ENCODE assay signal across 23 cellular contexts in genomic region chr18:45945669-45946068, GRCh38.
"Had no signal": no experiment of that assay in that cellular context is flagged by ENCODE, and none has a peak within 500 bp of the region (broad histone marks: within the 10 kb centered on the region; RNA-seq: fewer than 3 reads in every experiment).

No MANE protein-coding gene starts in this region.

- H3K27ac Mint-ChIP-seq: memory B cell; stimulated activated effector memory CD8-positive, alpha-beta T cell treated with anti-CD3 and anti-CD28 coated beads, Interleukin-12 subunit alpha, Interleukin-12 subunit beta, amount 100 ng/mL, for 72 hours; type B pancreatic cell had no signal

- H3K4me1 ChIP-seq: gastroesophageal sphincter, heart left ventricle, right lobe of liver, testis, tibial artery had no signal

- H3K4me2 ChIP-seq: hepatocyte had no signal

- H3K4me3 Mint-ChIP-seq: memory B cell; naive thymus-derived CD4-positive, alpha-beta T cell; nephron; stimulated activated effector memory CD8-positive, alpha-beta T cell treated with anti-CD3 and anti-CD28 coated beads, Interleukin-12 subunit alpha, Interleukin-12 subunit beta, amount 100 ng/mL, for 72 hours; type B pancreatic cell had no signal

- ATAC-seq: gastroesophageal sphincter; heart left ventricle; left lobe of liver; naive thymus-derived CD4-positive, alpha-beta T cell; right lobe of liver; stimulated activated effector memory CD8-positive, alpha-beta T cell treated with anti-CD3 and anti-CD28 coated beads, Interleukin-12 subunit alpha, Interleukin-12 subunit beta, amount 100 ng/mL, for 72 hours; stimulated activated naive CD8-positive, alpha-beta T cell treated with anti-CD3 and anti-CD28 coated beads, Interleukin-15, Interleukin-2, amounts not matched to agents 100 U/mL and 50 U/mL, for 24 hours had no signal

- H3K9me3 Mint-ChIP-seq: memory B cell, nephron, type B pancreatic cell had no signal

- H3K4me3 ChIP-seq: gastroesophageal sphincter, heart left ventricle, hepatocyte, lung, ovary, right lobe of liver, testis, tibial artery had no signal

- H3K36me3 ChIP-seq: ovary had no signal

- DNase-seq: cortex of kidney; foreskin fibroblast; heart left ventricle; kidney; naive thymus-derived CD4-positive, alpha-beta T cell; nucleus accumbens; ovary; posterior cingulate gyrus; right lobe of liver; stimulated activated CD4-positive, alpha-beta T cell treated with anti-CD3 and anti-CD28 coated beads, Interleukin-2, amount 100 ng/mL, for 24 hours; stimulated activated CD4-positive, alpha-beta T cell treated with anti-CD3 and anti-CD28 coated beads, Interleukin-4, amount 100 ng/mL, for 24 hours; stimulated activated naive CD8-positive, alpha-beta T cell treated with anti-CD3 and anti-CD28 coated beads, Interleukin-15, Interleukin-2, amounts not matched to agents 100 U/mL and 50 U/mL, for 24 hours; substantia nigra; testis; tibial artery had no signal

- H3K27me3 Mint-ChIP-seq: memory B cell; naive thymus-derived CD4-positive, alpha-beta T cell; type B pancreatic cell had no signal

- H3K27me3 ChIP-seq: gastroesophageal sphincter, heart left ventricle, hepatocyte, ovary, right lobe of liver, testis, tibial artery had no signal

- H3K4me1 Mint-ChIP-seq: memory B cell, nephron had no signal

- H3K9me3 ChIP-seq: gastroesophageal sphincter, heart left ventricle, ovary, right lobe of liver, testis, tibial artery had no signal
